Comparison of ENCODE assay signal across 8 cellular contexts in the genomic region with DNA sequence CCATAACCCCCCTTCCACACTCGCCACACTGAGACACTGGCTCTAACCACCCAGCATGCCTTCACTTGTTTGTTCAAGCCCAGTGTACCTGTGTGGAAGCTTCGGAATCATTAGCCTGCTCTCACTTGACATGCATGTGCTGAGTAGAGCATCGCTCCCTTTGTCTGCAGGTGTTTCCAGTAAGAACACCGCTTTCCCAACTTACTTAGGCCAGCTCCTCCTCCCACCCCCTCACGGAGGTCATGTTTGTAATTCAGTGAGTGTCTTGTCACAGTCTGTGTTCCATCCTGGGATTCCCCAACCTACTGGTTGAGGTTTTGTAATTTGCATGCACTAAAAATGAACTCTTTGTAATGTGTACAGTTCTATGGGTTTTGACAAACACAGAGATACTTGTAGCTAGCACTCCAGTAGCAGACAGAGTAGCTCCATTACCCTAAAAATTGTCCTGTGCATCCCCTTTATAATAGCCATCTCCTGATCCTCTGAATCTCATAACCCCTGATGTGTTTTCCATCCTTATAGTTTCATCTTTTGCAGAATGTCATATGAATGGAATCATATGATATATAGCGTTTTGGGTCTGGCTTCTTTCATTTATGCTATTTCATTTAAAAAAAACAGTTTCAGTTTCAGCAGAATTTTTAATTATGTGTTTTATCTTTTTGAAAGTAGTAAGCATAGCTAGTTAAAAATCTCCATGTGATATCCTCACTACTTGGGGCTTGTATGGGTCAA.
DNase-seq lines count a peak whose midpoint lies in the region; ATAC-seq and TF ChIP-seq lines count a peak whose summit lies in the region.

No MANE protein-coding gene starts in this region.

- no peak for TF ChIP-seq EP300 in ovary (IDR thresholded peaks at IDR 0.05)

- H3K27me3 ChIP-seq in ovary (no peaks in the 10 kb centered on the region), gastrocnemius medialis (no peaks in the 10 kb centered on the region)

- H3K4me3 ChIP-seq in ovary, result no peak overlapping the region
- H3K4me3 ChIP-seq in gastrocnemius medialis, result no peak overlapping the region

- WGBS in ovary, 3 donors, result 59 to 83% (median 68%) methylated on average over 6 of the region's 6 CpGs

- in situ Hi-C loops in gastrocnemius medialis (cut with MboI; ENCODE audit: low sequenced_read_pairs in 4 of 4), result no loop called here

- H3K4me3 Mint-ChIP-seq in activated B cell treated with CpG ODN at 0.5 μM for 24 hours, result peak overlapping the region; percentile 64
- H3K4me3 Mint-ChIP-seq in natural killer cell, result no peak overlapping the region

- TF ChIP-seq POLR2A in ovary (IDR thresholded peaks at IDR 0.05) (no peak), gastrocnemius medialis (IDR thresholded peaks at IDR 0.05) (no peak)

- H3K9me3 ChIP-seq in ovary (no peaks in the 10 kb centered on the region), gastrocnemius medialis (no peaks in the 10 kb centered on the region)

- peak overlapping the region; percentile 56 for H3K27ac Mint-ChIP-seq in activated B cell treated with CpG ODN at 0.5 μM for 24 hours
- no peak overlapping the region for H3K27ac Mint-ChIP-seq in natural killer cell

- no peak overlapping the region for H3K27ac ChIP-seq in ovary
- no peak overlapping the region for H3K27ac ChIP-seq in gastrocnemius medialis

- DNase-seq in activated B cell treated with CpG ODN at 0.5 μM for 24 hours (no peak), natural killer cell (no peak), ovary (no peak), medulla oblongata (ENCODE audit: extremely low spot score) (no peak), gastrocnemius medialis (no peak), 8988T (no peak)

- H3K9me3 Mint-ChIP-seq in activated B cell treated with CpG ODN at 0.5 μM for 24 hours (peaks cover 5% of the 10 kb centered on the region), natural killer cell (peaks cover 5% of the 10 kb centered on the region in 2 donors)

- H3K4me1 Mint-ChIP-seq in activated B cell treated with CpG ODN at 0.5 μM for 24 hours (peaks cover 51% of the 10 kb centered on the region), natural killer cell (peaks cover 16 to 17% of the 10 kb centered on the region in 2 donors)

- no peaks in the 10 kb centered on the region for H3K27me3 Mint-ChIP-seq in activated B cell treated with CpG ODN at 0.5 μM for 24 hours
- no peaks in the 10 kb centered on the region for H3K27me3 Mint-ChIP-seq in natural killer cell (ENCODE audit: low read depth in 2 of 2)

- peak; percentile 92 for ATAC-seq in GM18907 (IDR thresholded peaks at IDR 0.05; ENCODE audit: unreplicated experiment)
- peak; percentile 96 for ATAC-seq in HG02870 (IDR thresholded peaks at IDR 0.05; ENCODE audit: unreplicated experiment)
- peak; percentile 98 for ATAC-seq in activated B cell treated with CpG ODN at 0.5 μM for 24 hours (ENCODE audit: low read depth)
- peak in 2 of 3 donors; percentile 10 to 25 for ATAC-seq in natural killer cell
- ATAC-seq in gastrocnemius medialis, result no peak

- intact Hi-C loops in activated B cell treated with CpG ODN at 0.5 μM for 24 hours (cut with micrococcal nuclease) (no loop called here), natural killer cell (cut with micrococcal nuclease) (no loop called here), ovary (cut with DNase I) (no loop called here), gastrocnemius medialis (cut with DNase I; ENCODE audit: low total_unique reads) (no loop called here)

- POLR2A ChIA-PET in activated B cell treated with CpG ODN at 0.5 μM for 24 hours (lab: Charles Lee), result interaction anchor here (0.6 to 2.7 kb wide), 18 partner anchors 9 to 259 kb away, joined by 3 to 16 read pairs (median 5); a partner anchor contains a TSS

- CTCF ChIA-PET in activated B cell treated with CpG ODN at 0.5 μM for 24 hours (lab: Charles Lee), result interaction anchor here (1.0 to 4.2 kb wide), 8 partner anchors 15 to 259 kb away, joined by 3 to 19 read pairs (median 4); no protein-coding TSS in a partner anchor

- TF ChIP-seq CTCF in activated B cell treated with CpG ODN at 0.5 μM for 24 hours (IDR thresholded peaks at IDR 0.05) (no peak), natural killer cell (IDR thresholded peaks at IDR 0.05) (no peak), ovary (IDR thresholded peaks at IDR 0.05) (no peak), gastrocnemius medialis (IDR thresholded peaks at IDR 0.05 in 4 of 5, conservative IDR thresholded peaks at IDR 0.05 in 1 of 5) (no peak)

- H3K4me1 ChIP-seq in ovary (ENCODE audit: insufficient read depth) (no peaks in the 10 kb centered on the region), gastrocnemius medialis (peaks cover 0 to 9% of the 10 kb centered on the region in 2 donors)

- H3K36me3 ChIP-seq in ovary (no peaks in the 10 kb centered on the region), gastrocnemius medialis (no peaks in the 10 kb centered on the region)

- H3K36me3 Mint-ChIP-seq in activated B cell treated with CpG ODN at 0.5 μM for 24 hours (ENCODE audit: low read depth) (peaks cover 3% of the 10 kb centered on the region), natural killer cell (peaks cover 9% of the 10 kb centered on the region)

Comparison
In these comparisons a context has a peak if more than half of its experiments do, and no peak if none do; other contexts are left out.
1. ATAC-seq: peak in GM18907 (single experiment), HG02870 (single experiment), activated B cell treated with CpG ODN at 0.5 μM for 24 hours (single experiment) and natural killer cell (2 of 3); none in gastrocnemius medialis (0 of 2).